In the genomic region with DNA sequence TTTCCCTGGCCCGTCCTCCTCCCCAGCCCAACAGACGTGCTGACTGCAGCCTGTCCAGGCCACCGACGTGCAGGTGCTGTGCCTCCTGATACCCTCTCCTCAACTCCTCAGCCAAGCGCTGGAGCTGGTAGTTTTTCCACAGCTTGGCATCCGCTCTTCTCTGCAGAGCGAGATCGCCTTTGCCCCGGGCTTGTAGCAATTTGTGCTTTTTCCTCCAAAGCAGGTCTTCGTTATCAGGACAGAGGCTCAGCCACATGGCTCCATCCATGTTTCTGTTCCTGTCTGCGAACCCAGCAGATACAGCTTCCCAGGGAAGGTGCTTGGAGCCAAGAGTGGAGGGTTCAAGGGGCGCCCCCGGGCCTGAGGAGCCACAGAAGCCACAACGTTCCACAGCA, we compare ENCODE assay signal across 1 cellular context.
TF ChIP-seq lines count a peak whose summit lies in the region.

No MANE protein-coding gene starts in this region.

TF ChIP-seq in SK-N-SH treated with all-trans-retinoic acid at 6 μM for 48 hours, 23 proteins besides CTCF, POLR2A, EP300 and RAD21 (continued from another document):
- TF ChIP-seq CSRNP3 (CRISPR knock-in tag; IDR thresholded peaks at IDR 0.05), result no peak
- no peak for TF ChIP-seq RARB (CRISPR knock-in tag; IDR thresholded peaks at IDR 0.05)
- TF ChIP-seq ARNTL (CRISPR knock-in tag; IDR thresholded peaks at IDR 0.05; ENCODE audit: borderline replicate concordance, low read depth), result no peak
- no peak for TF ChIP-seq PPARA (CRISPR knock-in tag; IDR thresholded peaks at IDR 0.05; ENCODE audit: borderline replicate concordance)
- TF ChIP-seq TCF4 (CRISPR knock-in tag; IDR thresholded peaks at IDR 0.05; ENCODE audit: borderline replicate concordance), result peak; percentile 32; the same call in 1 of the 2 replicates
- no peak for TF ChIP-seq ZFP3 (CRISPR knock-in tag; IDR thresholded peaks at IDR 0.05)
- TF ChIP-seq, protein P1, sequence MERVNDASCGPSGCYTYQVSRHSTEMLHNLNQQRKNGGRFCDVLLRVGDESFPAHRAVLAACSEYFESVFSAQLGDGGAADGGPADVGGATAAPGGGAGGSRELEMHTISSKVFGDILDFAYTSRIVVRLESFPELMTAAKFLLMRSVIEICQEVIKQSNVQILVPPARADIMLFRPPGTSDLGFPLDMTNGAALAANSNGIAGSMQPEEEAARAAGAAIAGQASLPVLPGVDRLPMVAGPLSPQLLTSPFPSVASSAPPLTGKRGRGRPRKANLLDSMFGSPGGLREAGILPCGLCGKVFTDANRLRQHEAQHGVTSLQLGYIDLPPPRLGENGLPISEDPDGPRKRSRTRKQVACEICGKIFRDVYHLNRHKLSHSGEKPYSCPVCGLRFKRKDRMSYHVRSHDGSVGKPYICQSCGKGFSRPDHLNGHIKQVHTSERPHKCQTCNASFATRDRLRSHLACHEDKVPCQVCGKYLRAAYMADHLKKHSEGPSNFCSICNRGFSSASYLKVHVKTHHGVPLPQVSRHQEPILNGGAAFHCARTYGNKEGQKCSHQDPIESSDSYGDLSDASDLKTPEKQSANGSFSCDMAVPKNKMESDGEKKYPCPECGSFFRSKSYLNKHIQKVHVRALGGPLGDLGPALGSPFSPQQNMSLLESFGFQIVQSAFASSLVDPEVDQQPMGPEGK (CRISPR knock-in tag; IDR thresholded peaks at IDR 0.05; ENCODE audit: borderline replicate concordance), result no peak
- no peak for TF ChIP-seq OSR1 (CRISPR knock-in tag; IDR thresholded peaks at IDR 0.05)
- TF ChIP-seq ZFP30 (CRISPR knock-in tag; IDR thresholded peaks at IDR 0.05), result no peak
